20 cellular contexts compared by ENCODE assay signal in the genomic region with DNA sequence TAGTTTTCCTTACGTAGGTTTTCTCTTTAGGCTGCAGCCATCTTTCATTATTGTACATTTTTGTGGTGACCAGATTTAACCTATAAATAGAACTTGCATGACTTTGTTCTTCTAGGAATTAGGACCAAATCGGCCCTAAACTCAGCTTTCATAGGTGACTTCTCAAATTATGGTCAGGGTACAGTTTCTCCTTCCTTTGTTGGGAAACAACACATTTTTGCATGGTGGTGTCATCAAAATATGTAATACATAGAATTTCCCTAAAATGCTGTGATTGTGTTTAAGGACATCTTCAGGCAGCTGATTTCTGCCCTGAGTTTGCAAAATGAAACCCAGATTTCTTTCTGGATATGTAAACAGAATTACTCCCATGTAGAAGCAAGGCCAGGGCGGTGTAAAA.
DNase-seq lines count a peak whose midpoint lies in the region; ATAC-seq, FAIRE-seq and TF ChIP-seq lines count a peak whose summit lies in the region.
"Had no signal": no experiment of that assay in that cellular context is flagged by ENCODE, and none has a peak within 500 bp of the region (broad histone marks: within the 10 kb centered on the region; RNA-seq: fewer than 3 reads in every experiment).

No MANE protein-coding gene starts in this region.

- H3K79me2 ChIP-seq in K562 (ENCODE audit: control insufficient read depth, insufficient read depth, low read length) (no peaks in the 10 kb centered on the region), smooth muscle cell (ENCODE audit: low read depth) (no peaks in the 10 kb centered on the region)

- TF ChIP-seq CTCF in K562 (IDR thresholded peaks at IDR 0.05 in 2 of 3, conservative IDR thresholded peaks at IDR 0.05 in 1 of 3; ENCODE audit: insufficient read depth in 2 of 3, low read depth in 1 of 3, low read length in 3 of 3) (no peak), progenitor cell of endocrine pancreas (IDR thresholded peaks at IDR 0.05; ENCODE audit: unreplicated experiment) (no peak), smooth muscle cell (IDR thresholded peaks at IDR 0.05; ENCODE audit: borderline replicate concordance, insufficient read depth, poor library complexity, severe bottlenecking) (no peak)

- no TSS peak for BruUV-seq in K562 (replicated peaks; lab: Mats Ljungman, UMichigan)

- no peak for TF ChIP-seq RAD21 in K562 (CRISPR knock-in tag; conservative IDR thresholded peaks at IDR 0.05 in 1 of 2, IDR thresholded peaks at IDR 0.05 in 1 of 2)

- in situ Hi-C loops in K562 (cut with MboI), result no loop called here

- H3K4me2 ChIP-seq in K562 (ENCODE audit: insufficient read depth, low read length) (no peak overlapping the region), smooth muscle cell (no peak overlapping the region)

- H3K4me3 ChIP-seq in K562 (no peak overlapping the region), MG63 (no peak overlapping the region), smooth muscle cell (no peak overlapping the region)

- DNase-seq in EH (ENCODE audit: low read depth), result peak; percentile 36
- no peak for DNase-seq in K562 (ENCODE audit: extremely low read depth in 1 of 4, low spot score in 3 of 4)
- peak; percentile 61 for DNase-seq in fibroblast of gingiva (ENCODE audit: low read depth)
- no peak for DNase-seq in progenitor cell of endocrine pancreas (ENCODE audit: low spot score, unreplicated experiment)
- no peak for DNase-seq in caudate nucleus (lab: John Stamatoyannopoulos, UW)
- DNase-seq in MG63, result no peak
- DNase-seq in smooth muscle cell (lab: John Stamatoyannopoulos, UW; ENCODE audit: unreplicated experiment), result no peak
- DNase-seq: ACHN; AML-193; Caco-2; CD4-positive, alpha-beta T cell; GF-D8; GOT3; H7; HFFc6 had no signal

- WGBS in K562 (ENCODE audit: insufficient coverage, low coverage, missing lambda C conversion rate), result 24% methylated on average over 3 of the region's 3 CpGs
- 80% methylated on average over 3 of the region's 3 CpGs for WGBS in smooth muscle cell (ENCODE audit: low lambda C conversion rate)

- CTCF ChIA-PET in K562 (lab: Yijun Ruan, JAX; ENCODE audit: low intra/inter-chr PET ratio), result no interaction called here

- no peak overlapping the region for H3K4me3 Mint-ChIP-seq in progenitor cell of endocrine pancreas (ENCODE audit: low read depth)
- H3K4me3 Mint-ChIP-seq: CD4-positive, alpha-beta T cell; HFFc6; IgD-negative memory B cell had no signal

- H3K27me3 ChIP-seq in K562 (ENCODE audit: control insufficient read depth in 2 of 2, insufficient read depth in 2 of 2, low read length in 2 of 2) (no peaks in the 10 kb centered on the region), MG63 (no peaks in the 10 kb centered on the region), smooth muscle cell (ENCODE audit: low read depth) (no peaks in the 10 kb centered on the region)

- intact Hi-C loops in K562 (cut with micrococcal nuclease), result no loop called here

- no peaks in the 10 kb centered on the region for H3F3A ChIP-seq in smooth muscle cell (ENCODE audit: low read depth)

- no peak overlapping the region for H2AFZ ChIP-seq in K562 (ENCODE audit: low read depth, low read length)
- H2AFZ ChIP-seq in smooth muscle cell (ENCODE audit: low read depth), result no peak overlapping the region

- no peak for FAIRE-seq in K562 (lab: Jason Lieb, UNC)
- FAIRE-seq: D721Med, HepG2 had no signal

- no peak for TF ChIP-seq EP300 in K562 (IDR thresholded peaks at IDR 0.05; ENCODE audit: low read length)

- H4K20me1 ChIP-seq in K562 (replicated peaks; ENCODE audit: control insufficient read depth, insufficient read depth, low read length) (no peaks in the 10 kb centered on the region), smooth muscle cell (ENCODE audit: low read depth) (no peaks in the 10 kb centered on the region)

- peaks cover 3% of the 10 kb centered on the region for H3K27me3 Mint-ChIP-seq in progenitor cell of endocrine pancreas
- H3K27me3 Mint-ChIP-seq: IgD-negative memory B cell had no signal

- no peaks in the 10 kb centered on the region for H3K9me1 ChIP-seq in K562 (ENCODE audit: control insufficient read depth, insufficient read depth, low read length)

- H3K9me3 ChIP-seq in K562 (replicated peaks; ENCODE audit: control insufficient read depth, insufficient read depth, low read depth, low read length), result no peaks in the 10 kb centered on the region
- no peaks in the 10 kb centered on the region for H3K9me3 ChIP-seq in MG63
- H3K9me3 ChIP-seq in smooth muscle cell (replicated peaks; ENCODE audit: low read depth), result no peaks in the 10 kb centered on the region
- H3K9me3 ChIP-seq: Caco-2 had no signal

- H3K4me1 Mint-ChIP-seq in progenitor cell of endocrine pancreas (ENCODE audit: low read depth), result peaks cover 11% of the 10 kb centered on the region
- H3K4me1 Mint-ChIP-seq: IgD-negative memory B cell had no signal

- H3K4me1 ChIP-seq in K562 (replicated peaks in 1 of 2; ENCODE audit: control insufficient read depth in 2 of 2, insufficient read depth in 2 of 2, low read length in 2 of 2), result peaks cover 0 to 5% of the 10 kb centered on the region in 2 experiments; a peak in 2 of 5 replicates
- peaks cover under 1% of the 10 kb centered on the region for H3K4me1 ChIP-seq in smooth muscle cell (ENCODE audit: low read depth)
- H3K4me1 ChIP-seq: Caco-2 had no signal

- no peaks in the 10 kb centered on the region for H3K36me3 Mint-ChIP-seq in progenitor cell of endocrine pancreas (ENCODE audit: insufficient read depth)
- H3K36me3 Mint-ChIP-seq: IgD-negative memory B cell had no signal

- POLR2A ChIA-PET in K562 (lab: Yijun Ruan, JAX), result no interaction called here

- H3K9ac ChIP-seq in K562 (ENCODE audit: insufficient read depth in 1 of 2, low read depth in 2 of 2, low read length in 2 of 2) (no peak overlapping the region), smooth muscle cell (ENCODE audit: low read depth) (no peak overlapping the region)

- H3K27ac ChIP-seq in K562 (ENCODE audit: extremely low read depth, low read depth, low read length) (no peak overlapping the region), caudate nucleus (ENCODE audit: low read depth, low read length) (no peak overlapping the region), smooth muscle cell (ENCODE audit: low read depth) (no peak overlapping the region)
- H3K27ac ChIP-seq: C4-2B had no signal

- TF ChIP-seq POLR2A in K562 (conservative IDR thresholded peaks at IDR 0.05), result no peak

- ATAC-seq in K562, result no peak
- ATAC-seq: HCT116, HepG2 had no signal

- H3K36me3 ChIP-seq in K562 (ENCODE audit: control insufficient read depth, insufficient read depth, low read length), result no peaks in the 10 kb centered on the region
- no peaks in the 10 kb centered on the region for H3K36me3 ChIP-seq in MG63
- no peaks in the 10 kb centered on the region for H3K36me3 ChIP-seq in smooth muscle cell (ENCODE audit: low read depth)

- peak overlapping the region; percentile 11 for H3K27ac Mint-ChIP-seq in progenitor cell of endocrine pancreas
- H3K27ac Mint-ChIP-seq: CD4-positive, alpha-beta T cell; HFFc6; IgD-negative memory B cell had no signal

- H3K9me3 Mint-ChIP-seq in progenitor cell of endocrine pancreas (ENCODE audit: low read depth), result peaks cover 3% of the 10 kb centered on the region
- H3K9me3 Mint-ChIP-seq: CD4-positive, alpha-beta T cell; HFFc6 had no signal

TF ChIP-seq in K562, 482 proteins besides CTCF, POLR2A, EP300 and RAD21:
- no peak for TF ChIP-seq ZNF197 (CRISPR knock-in tag; IDR thresholded peaks at IDR 0.05; ENCODE audit: low read depth)
- TF ChIP-seq, protein P1, sequence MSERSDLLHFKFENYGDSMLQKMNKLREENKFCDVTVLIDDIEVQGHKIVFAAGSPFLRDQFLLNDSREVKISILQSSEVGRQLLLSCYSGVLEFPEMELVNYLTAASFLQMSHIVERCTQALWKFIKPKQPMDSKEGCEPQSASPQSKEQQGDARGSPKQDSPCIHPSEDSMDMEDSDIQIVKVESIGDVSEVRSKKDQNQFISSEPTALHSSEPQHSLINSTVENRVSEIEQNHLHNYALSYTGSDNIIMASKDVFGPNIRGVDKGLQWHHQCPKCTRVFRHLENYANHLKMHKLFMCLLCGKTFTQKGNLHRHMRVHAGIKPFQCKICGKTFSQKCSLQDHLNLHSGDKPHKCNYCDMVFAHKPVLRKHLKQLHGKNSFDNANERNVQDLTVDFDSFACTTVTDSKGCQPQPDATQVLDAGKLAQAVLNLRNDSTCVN (CRISPR knock-in tag; IDR thresholded peaks at IDR 0.05), result no peak
- 0 out of 2 replicates have a peak, but pooled peaks have one; percentile 36 for TF ChIP-seq MEF2D (tag; conservative IDR thresholded peaks at IDR 0.05; ENCODE audit: low read depth)
- TF ChIP-seq TBL1XR1 (IDR thresholded peaks at IDR 0.05; ENCODE audit: low read length in 2 of 2), result no peak
- no peak for TF ChIP-seq FOSL1 (tag; conservative IDR thresholded peaks at IDR 0.05)
- peak; percentile 55 to 62; a peak in 1 of 4 replicates for TF ChIP-seq KDM1A (IDR thresholded peaks at IDR 0.05)
- no peak for TF ChIP-seq NCOA6 (IDR thresholded peaks at IDR 0.05)
- no peak for TF ChIP-seq BRF1 (IDR thresholded peaks at IDR 0.05; ENCODE audit: borderline replicate concordance, extremely low read depth, insufficient read length)
TF ChIP-seq in K562: peak in this region for 2.

Comparison
In these comparisons a context has a peak if more than half of its experiments do, and no peak if none do; other contexts are left out.
1. DNase-seq: peak in EH (single experiment) and fibroblast of gingiva (single experiment); none in K562 (0 of 4), progenitor cell of endocrine pancreas (single experiment), caudate nucleus (0 of 61), MG63 (single experiment) and smooth muscle cell (single experiment).